ENCODE assay signal across 1 cellular context in the genomic region with DNA sequence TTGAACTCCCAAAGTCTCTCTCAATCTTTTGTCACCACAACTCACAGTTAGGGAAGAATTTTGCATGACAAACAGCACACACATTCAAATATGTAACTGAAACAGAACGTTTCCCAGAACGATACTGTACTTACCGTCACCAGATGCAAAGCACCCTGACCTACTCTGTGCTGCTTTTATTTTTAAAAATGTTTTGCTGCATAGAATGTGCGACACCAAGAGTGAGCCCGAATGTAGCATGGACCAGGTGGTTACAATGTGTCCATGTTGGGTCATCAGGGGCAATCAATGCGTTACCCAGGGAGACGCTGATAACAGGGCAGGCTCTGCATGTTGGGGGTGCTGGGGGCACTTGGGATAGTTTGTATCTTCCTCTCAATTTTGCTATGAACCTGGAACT.
TF ChIP-seq lines count a peak whose summit lies in the region.

No MANE protein-coding gene starts in this region.

TF ChIP-seq in GM23338, 12 proteins besides CTCF, POLR2A, EP300 and RAD21:
- TF ChIP-seq, protein P1, sequence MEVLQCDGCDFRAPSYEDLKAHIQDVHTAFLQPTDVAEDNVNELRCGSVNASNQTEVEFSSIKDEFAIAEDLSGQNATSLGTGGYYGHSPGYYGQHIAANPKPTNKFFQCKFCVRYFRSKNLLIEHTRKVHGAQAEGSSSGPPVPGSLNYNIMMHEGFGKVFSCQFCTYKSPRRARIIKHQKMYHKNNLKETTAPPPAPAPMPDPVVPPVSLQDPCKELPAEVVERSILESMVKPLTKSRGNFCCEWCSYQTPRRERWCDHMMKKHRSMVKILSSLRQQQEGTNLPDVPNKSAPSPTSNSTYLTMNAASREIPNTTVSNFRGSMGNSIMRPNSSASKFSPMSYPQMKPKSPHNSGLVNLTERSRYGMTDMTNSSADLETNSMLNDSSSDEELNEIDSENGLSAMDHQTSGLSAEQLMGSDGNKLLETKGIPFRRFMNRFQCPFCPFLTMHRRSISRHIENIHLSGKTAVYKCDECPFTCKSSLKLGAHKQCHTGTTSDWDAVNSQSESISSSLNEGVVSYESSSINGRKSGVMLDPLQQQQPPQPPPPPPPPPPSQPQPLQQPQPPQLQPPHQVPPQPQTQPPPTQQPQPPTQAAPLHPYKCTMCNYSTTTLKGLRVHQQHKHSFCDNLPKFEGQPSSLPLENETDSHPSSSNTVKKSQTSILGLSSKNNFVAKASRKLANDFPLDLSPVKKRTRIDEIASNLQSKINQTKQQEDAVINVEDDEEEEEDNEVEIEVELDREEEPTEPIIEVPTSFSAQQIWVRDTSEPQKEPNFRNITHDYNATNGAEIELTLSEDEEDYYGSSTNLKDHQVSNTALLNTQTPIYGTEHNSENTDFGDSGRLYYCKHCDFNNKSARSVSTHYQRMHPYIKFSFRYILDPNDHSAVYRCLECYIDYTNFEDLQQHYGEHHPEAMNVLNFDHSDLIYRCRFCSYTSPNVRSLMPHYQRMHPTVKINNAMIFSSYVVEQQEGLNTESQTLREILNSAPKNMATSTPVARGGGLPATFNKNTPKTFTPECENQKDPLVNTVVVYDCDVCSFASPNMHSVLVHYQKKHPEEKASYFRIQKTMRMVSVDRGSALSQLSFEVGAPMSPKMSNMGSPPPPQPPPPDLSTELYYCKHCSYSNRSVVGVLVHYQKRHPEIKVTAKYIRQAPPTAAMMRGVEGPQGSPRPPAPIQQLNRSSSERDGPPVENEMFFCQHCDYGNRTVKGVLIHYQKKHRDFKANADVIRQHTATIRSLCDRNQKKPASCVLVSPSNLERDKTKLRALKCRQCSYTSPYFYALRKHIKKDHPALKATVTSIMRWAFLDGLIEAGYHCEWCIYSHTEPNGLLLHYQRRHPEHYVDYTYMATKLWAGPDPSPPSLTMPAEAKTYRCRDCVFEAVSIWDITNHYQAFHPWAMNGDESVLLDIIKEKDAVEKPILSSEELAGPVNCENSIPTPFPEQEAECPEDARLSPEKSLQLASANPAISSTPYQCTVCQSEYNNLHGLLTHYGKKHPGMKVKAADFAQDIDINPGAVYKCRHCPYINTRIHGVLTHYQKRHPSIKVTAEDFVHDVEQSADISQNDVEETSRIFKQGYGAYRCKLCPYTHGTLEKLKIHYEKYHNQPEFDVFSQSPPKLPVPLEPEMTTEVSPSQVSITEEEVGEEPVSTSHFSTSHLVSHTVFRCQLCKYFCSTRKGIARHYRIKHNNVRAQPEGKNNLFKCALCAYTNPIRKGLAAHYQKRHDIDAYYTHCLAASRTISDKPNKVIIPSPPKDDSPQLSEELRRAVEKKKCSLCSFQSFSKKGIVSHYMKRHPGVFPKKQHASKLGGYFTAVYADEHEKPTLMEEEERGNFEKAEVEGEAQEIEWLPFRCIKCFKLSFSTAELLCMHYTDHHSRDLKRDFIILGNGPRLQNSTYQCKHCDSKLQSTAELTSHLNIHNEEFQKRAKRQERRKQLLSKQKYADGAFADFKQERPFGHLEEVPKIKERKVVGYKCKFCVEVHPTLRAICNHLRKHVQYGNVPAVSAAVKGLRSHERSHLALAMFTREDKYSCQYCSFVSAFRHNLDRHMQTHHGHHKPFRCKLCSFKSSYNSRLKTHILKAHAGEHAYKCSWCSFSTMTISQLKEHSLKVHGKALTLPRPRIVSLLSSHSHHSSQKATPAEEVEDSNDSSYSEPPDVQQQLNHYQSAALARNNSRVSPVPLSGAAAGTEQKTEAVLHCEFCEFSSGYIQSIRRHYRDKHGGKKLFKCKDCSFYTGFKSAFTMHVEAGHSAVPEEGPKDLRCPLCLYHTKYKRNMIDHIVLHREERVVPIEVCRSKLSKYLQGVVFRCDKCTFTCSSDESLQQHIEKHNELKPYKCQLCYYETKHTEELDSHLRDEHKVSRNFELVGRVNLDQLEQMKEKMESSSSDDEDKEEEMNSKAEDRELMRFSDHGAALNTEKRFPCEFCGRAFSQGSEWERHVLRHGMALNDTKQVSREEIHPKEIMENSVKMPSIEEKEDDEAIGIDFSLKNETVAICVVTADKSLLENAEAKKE (CRISPR knock-in tag; IDR thresholded peaks at IDR 0.05) = no peak
- TF ChIP-seq CREB1 (CRISPR knock-in tag; IDR thresholded peaks at IDR 0.05; ENCODE audit: low read depth) = no peak
- TF ChIP-seq, protein P2, sequence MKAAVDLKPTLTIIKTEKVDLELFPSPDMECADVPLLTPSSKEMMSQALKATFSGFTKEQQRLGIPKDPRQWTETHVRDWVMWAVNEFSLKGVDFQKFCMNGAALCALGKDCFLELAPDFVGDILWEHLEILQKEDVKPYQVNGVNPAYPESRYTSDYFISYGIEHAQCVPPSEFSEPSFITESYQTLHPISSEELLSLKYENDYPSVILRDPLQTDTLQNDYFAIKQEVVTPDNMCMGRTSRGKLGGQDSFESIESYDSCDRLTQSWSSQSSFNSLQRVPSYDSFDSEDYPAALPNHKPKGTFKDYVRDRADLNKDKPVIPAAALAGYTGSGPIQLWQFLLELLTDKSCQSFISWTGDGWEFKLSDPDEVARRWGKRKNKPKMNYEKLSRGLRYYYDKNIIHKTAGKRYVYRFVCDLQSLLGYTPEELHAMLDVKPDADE (IDR thresholded peaks at IDR 0.05) = no peak
- TF ChIP-seq JUNB (IDR thresholded peaks at IDR 0.05; ENCODE audit: unreplicated experiment) = no peak
